15 cellular contexts compared by ENCODE assay signal in genomic region chrX:82816572-82816971, GRCh38.
"Had no signal": no experiment of that assay in that cellular context is flagged by ENCODE, and none has a peak within 500 bp of the region (broad histone marks: within the 10 kb centered on the region; RNA-seq: fewer than 3 reads in every experiment).

No MANE protein-coding gene starts in this region.

- H3K4me3 Mint-ChIP-seq: activated CD4-positive, alpha-beta memory T cell treated with anti-CD3 and anti-CD28 coated beads, Interleukin-2, amount 10 ng/mL, durations not matched to agents 7 days and 5 days; activated naive CD8-positive, alpha-beta T cell treated with anti-CD3 and anti-CD28 coated beads for 36 hours; activated T-cell treated with anti-CD3 and anti-CD28 coated beads, Interleukin-2, amount 50 U/mL, for 72 hours; natural killer cell had no signal

- ATAC-seq: activated T-cell treated with anti-CD3 and anti-CD28 coated beads, Interleukin-2, amount 50 U/mL, for 72 hours; left colon; natural killer cell; sciatic nerve had no signal

- H3K27ac ChIP-seq: prostate gland had no signal

- H3K27ac Mint-ChIP-seq: activated CD4-positive, alpha-beta memory T cell treated with anti-CD3 and anti-CD28 coated beads, Interleukin-2, amount 10 ng/mL, durations not matched to agents 7 days and 5 days; activated naive CD8-positive, alpha-beta T cell treated with anti-CD3 and anti-CD28 coated beads for 36 hours; activated T-cell treated with anti-CD3 and anti-CD28 coated beads, Interleukin-2, amount 50 U/mL, for 72 hours; natural killer cell had no signal

- H3K9me3 ChIP-seq: prostate gland had no signal

- H3K4me1 ChIP-seq: prostate gland had no signal

- H3K4me1 Mint-ChIP-seq: activated CD4-positive, alpha-beta memory T cell treated with anti-CD3 and anti-CD28 coated beads, Interleukin-2, amount 10 ng/mL, durations not matched to agents 7 days and 5 days; activated naive CD8-positive, alpha-beta T cell treated with anti-CD3 and anti-CD28 coated beads for 36 hours; natural killer cell had no signal

- H3K36me3 ChIP-seq: prostate gland had no signal

- DNase-seq: activated CD4-positive, alpha-beta memory T cell treated with anti-CD3 and anti-CD28 coated beads, Interleukin-2, amount 10 ng/mL, durations not matched to agents 7 days and 5 days; activated CD4-positive, CD25-positive, alpha-beta regulatory T cell treated with anti-CD3 and anti-CD28 coated beads, Interleukin-2, amount 50 U/mL, for 72 hours; activated gamma-delta T cell treated with Interleukin-2 at 50 U/mL for 16 hours; activated naive CD8-positive, alpha-beta T cell treated with anti-CD3 and anti-CD28 coated beads for 36 hours; activated T-cell treated with anti-CD3 and anti-CD28 coated beads, Interleukin-2, amount 50 U/mL, for 72 hours; effector CD4-positive, alpha-beta T cell; hippocampal formation; left colon; natural killer cell; nucleus accumbens; stimulated activated CD4-positive, alpha-beta T cell treated with anti-CD3 and anti-CD28 coated beads, Interleukin-2, amount 100 ng/mL, for 48 hours; stimulated activated naive CD4-positive, alpha-beta T cell treated with Interleukin-2 at 50 U/mL for 16 hours; T-helper 9 cell had no signal

- H3K36me3 Mint-ChIP-seq: activated naive CD8-positive, alpha-beta T cell treated with anti-CD3 and anti-CD28 coated beads for 36 hours; natural killer cell had no signal

- H3K4me3 ChIP-seq: prostate gland had no signal

- H3K27me3 Mint-ChIP-seq: activated CD4-positive, alpha-beta memory T cell treated with anti-CD3 and anti-CD28 coated beads, Interleukin-2, amount 10 ng/mL, durations not matched to agents 7 days and 5 days; activated naive CD8-positive, alpha-beta T cell treated with anti-CD3 and anti-CD28 coated beads for 36 hours had no signal
